Comparison of ENCODE assay signal across 8 cellular contexts in genomic region chr1:186482661-186483255, GRCh38. TPM values are rescaled to one million over a fixed set of nuclear protein-coding genes. Genes with fewer than 3 reads are reported as not detected.
DNase-seq lines count a peak whose midpoint lies in the region; ATAC-seq, FAIRE-seq and TF ChIP-seq lines count a peak whose summit lies in the region.

No MANE protein-coding gene starts in this region.

- H3K4me3 ChIP-seq in choroid plexus epithelial cell (ENCODE audit: low read depth, low read length) (no peak overlapping the region), HepG2 (replicated peaks in 1 of 3; ENCODE audit: insufficient read depth in 1 of 3, low read depth in 2 of 3, low read length in 3 of 3) (no peak overlapping the region)

- peak; percentile 19 for DNase-seq in activated gamma-delta T cell treated with Interleukin-2 at 50 U/mL for 16 hours
- DNase-seq in activated gamma-delta T cell (lab: John Stamatoyannopoulos, UW): no peak
- peak; percentile 59 for DNase-seq in NCI-H1105 treated with DMSO at 0.1 percent for 48 hours (lab: John Stamatoyannopoulos, UW)
- DNase-seq in choroid plexus epithelial cell (ENCODE audit: low read depth): peak; percentile 86
- peak; percentile 47 for DNase-seq in HepG2 (ENCODE audit: low spot score)
- DNase-seq in stimulated activated CD8-positive, alpha-beta memory T cell treated with anti-CD3 and anti-CD28 coated beads, Interleukin-2, amount 100 ng/mL, for 48 hours (ENCODE audit: low read depth in 2 of 2): peak; percentile 33 to 49

- H3K9me3 ChIP-seq in HepG2 (ENCODE audit: low read length): no peaks in the 10 kb centered on the region

- TF ChIP-seq RAD21 in HepG2 (CRISPR knock-in tag; IDR thresholded peaks at IDR 0.05): peak; percentile 67; the same call in 1 of the 2 replicates

- in situ Hi-C loops in HepG2 (cut with HindIII; ENCODE audit: extremely low pct_ligation_motif_present, low pct_unique_long_range_greater_than_20kb): loop anchor here (5.0 kb wide), 1 partner anchor 505 kb away; no protein-coding TSS in a partner anchor

- H3K36me3 ChIP-seq in HepG2 (replicated peaks in 1 of 2; ENCODE audit: control insufficient read depth in 1 of 2, insufficient read depth in 2 of 2, low read length in 2 of 2): no peaks in the 10 kb centered on the region

- no peak overlapping the region for H3K9ac ChIP-seq in HepG2 (ENCODE audit: insufficient read depth, low read depth, low read length)

- H3K4me2 ChIP-seq in HepG2 (ENCODE audit: low read depth, low read length): no peak overlapping the region

- H3K4me1 ChIP-seq in HepG2 (ENCODE audit: insufficient read depth, low read length): no peaks in the 10 kb centered on the region

- TF ChIP-seq CTCF in choroid plexus epithelial cell (conservative IDR thresholded peaks at IDR 0.05; ENCODE audit: low read depth, low read length): peak; percentile 98
- TF ChIP-seq CTCF in HepG2 (CRISPR knock-in tag; IDR thresholded peaks at IDR 0.05): peak; percentile 83

- intact Hi-C loops in HepG2 (cut with micrococcal nuclease; ENCODE audit: unreplicated experiment): loop anchor here (1.0 kb wide), 2 partner anchors 324 to 504 kb away; no protein-coding TSS in a partner anchor

- H3K27ac ChIP-seq in HepG2 (ENCODE audit: extremely low read length, insufficient read depth, low read length): no peak overlapping the region

- H4K20me1 ChIP-seq in HepG2 (ENCODE audit: insufficient read depth, low read length): no peaks in the 10 kb centered on the region

- H3K27me3 ChIP-seq in HepG2 (ENCODE audit: control insufficient read depth in 1 of 2, insufficient read depth in 2 of 2, low read length in 2 of 2): no peaks in the 10 kb centered on the region

- POLR2A ChIA-PET in HepG2 (lab: Yijun Ruan, JAX): no interaction called here

- no peak for TF ChIP-seq EP300 in HepG2 (IDR thresholded peaks at IDR 0.05; ENCODE audit: low read depth in 2 of 2, low read length in 2 of 2)
- no peak for TF ChIP-seq EP300 in HepG2 (CRISPR knock-in tag; IDR thresholded peaks at IDR 0.05; ENCODE audit: borderline replicate concordance)

- CTCF ChIA-PET in HepG2 (lab: Yijun Ruan, JAX; ENCODE audit: low intra/inter-chr PET ratio, low total read pairs): interaction anchor here (1.9 kb wide), 1 partner anchor 503 kb away, joined by 28 read pairs; no protein-coding TSS in a partner anchor

- FAIRE-seq in TTC549 (lab: Jason Lieb, UNC) (peak; percentile 95), HepG2 (lab: Jason Lieb, UNC) (peak; percentile 54)

- no peaks in the 10 kb centered on the region for H3K79me2 ChIP-seq in HepG2 (ENCODE audit: insufficient read depth, low read length)

- no TSS peak for BruUV-seq in HepG2 (replicated peaks; lab: Mats Ljungman, UMichigan)

- no peak overlapping the region for H2AFZ ChIP-seq in HepG2 (ENCODE audit: low read length)

- WGBS in HepG2 (ENCODE audit: low lambda C conversion rate): 0% methylated on average over 4 of the region's 4 CpGs

- ATAC-seq in HG02623 (IDR thresholded peaks at IDR 0.05; ENCODE audit: unreplicated experiment): peak; percentile 80
- ATAC-seq in HepG2: peak; percentile 72

- no peak for TF ChIP-seq POLR2A in HepG2 (IDR thresholded peaks at IDR 0.05; ENCODE audit: insufficient read depth in 1 of 2, low read depth in 2 of 2, low read length in 2 of 2)

TF ChIP-seq in HepG2, 621 proteins besides CTCF, POLR2A, EP300 and RAD21:
- TF ChIP-seq STAG1 (CRISPR knock-in tag; IDR thresholded peaks at IDR 0.05) (peak; percentile 84), SNAI1 (CRISPR knock-in tag; IDR thresholded peaks at IDR 0.05; ENCODE audit: borderline replicate concordance) (no peak), SMC3 (IDR thresholded peaks at IDR 0.05; ENCODE audit: low read length) (peak; percentile 79), PLRG1 (conservative IDR thresholded peaks at IDR 0.05) (no peak), MBD4 (IDR thresholded peaks at IDR 0.05; ENCODE audit: borderline replicate concordance, low read length) (no peak), ZBTB7B (CRISPR knock-in tag; IDR thresholded peaks at IDR 0.05) (peak; percentile 52; the same call in 1 of the 2 replicates), TFAP4 (IDR thresholded peaks at IDR 0.05; ENCODE audit: borderline replicate concordance, low read depth) (peak; percentile 45; the same call in 1 of the 2 replicates), FOXO1 (CRISPR knock-in tag; IDR thresholded peaks at IDR 0.05) (no peak), USF2 (IDR thresholded peaks at IDR 0.05; ENCODE audit: low read depth, low read length) (peak; percentile 41; the same call in 1 of the 2 replicates), USF2 (CRISPR knock-in tag; IDR thresholded peaks at IDR 0.05; ENCODE audit: borderline replicate concordance) (no peak; the same call in 1 of the 2 replicates)
TF ChIP-seq in HepG2: peak in this region for 5.

RNA-seq across cellular contexts. Expression of gene PDC, which starts 21.8 kb away (rescaled TPM):
- not detected in 2 replicates for total RNA-seq in HepG2 (2016; rRNA removed; fragmentation: Illumina TruSeq; extraction: Trizol)
- total RNA-seq in HepG2 (2016; cell fraction: cytosol; rRNA removed; fragmentation: Illumina TruSeq; extraction: Trizol; ENCODE audit: low read depth): not detected in 2 replicates
- total RNA-seq in HepG2 (2016; cell fraction: insoluble cytoplasmic fraction; rRNA removed; fragmentation: Illumina TruSeq; extraction: Trizol): not detected in 2 replicates
- total RNA-seq in HepG2 (2016; cell fraction: membrane; rRNA removed; fragmentation: Illumina TruSeq; extraction: Trizol): not detected in 2 replicates
- not detected in 2 replicates for total RNA-seq in HepG2 (2016; cell fraction: nucleus; rRNA removed; fragmentation: Illumina TruSeq; extraction: Trizol)
- polyA plus RNA-seq in HepG2 (2011; rRNA removed): not detected in 2 replicates
- not detected in 2 replicates for polyA plus RNA-seq in HepG2 (2011; cell fraction: cytosol; rRNA removed)
- not detected in 2 replicates for polyA plus RNA-seq in HepG2 (2011; cell fraction: nucleus; rRNA removed)
- not detected in 2 replicates for polyA plus RNA-seq in HepG2 (2012)
- polyA plus RNA-seq in HepG2 (2016; cell fraction: cytosol; fragmentation: Illumina TruSeq; extraction: Trizol; ENCODE audit: low read depth): not detected in 2 replicates
- polyA plus RNA-seq in HepG2 (2016; cell fraction: insoluble cytoplasmic fraction; fragmentation: Illumina TruSeq; extraction: Trizol; ENCODE audit: low read depth): not detected in 2 replicates
- not detected in 2 replicates for polyA plus RNA-seq in HepG2 (2016; cell fraction: membrane; fragmentation: Illumina TruSeq; extraction: Trizol; ENCODE audit: low read depth)
- polyA plus RNA-seq in HepG2 (2016; cell fraction: nucleus; fragmentation: Illumina TruSeq; extraction: Trizol; ENCODE audit: insufficient read depth, low read depth): not detected in 2 replicates
- not detected in 2 replicates for polyA minus RNA-seq in HepG2 (2011; rRNA and poly(A)+ RNA removed; ENCODE audit: low replicate concordance)
- polyA minus RNA-seq in HepG2 (2011; cell fraction: cytosol; rRNA and poly(A)+ RNA removed): not detected in 2 replicates
- not detected in 2 replicates for polyA minus RNA-seq in HepG2 (2011; cell fraction: nucleus; rRNA and poly(A)+ RNA removed)
